In the genomic region with DNA sequence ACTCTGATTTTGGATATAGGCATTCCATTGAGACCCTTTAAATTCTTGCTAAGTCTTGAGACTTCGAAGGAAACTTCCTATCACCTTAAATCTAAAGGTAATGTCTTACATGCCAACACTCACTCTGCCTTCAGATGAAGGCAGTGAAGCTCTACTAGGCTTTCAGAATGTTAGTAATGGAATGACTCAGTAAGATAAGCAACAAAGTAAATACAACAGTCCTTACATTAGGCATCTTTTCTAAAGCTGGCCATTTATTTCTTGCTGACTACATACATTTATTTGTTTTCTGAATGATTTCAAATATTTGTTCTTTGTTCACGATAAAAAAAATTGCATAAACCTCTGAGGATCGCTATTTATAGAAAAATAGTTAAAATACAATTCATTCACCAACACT, we compare ENCODE assay signal across 26 cellular contexts. TPM values are rescaled to one million over a fixed set of nuclear protein-coding genes. Genes with fewer than 3 reads are reported as not detected.
DNase-seq lines count a peak whose midpoint lies in the region; ATAC-seq and TF ChIP-seq lines count a peak whose summit lies in the region.
"Had no signal": no experiment of that assay in that cellular context is flagged by ENCODE, and none has a peak within 500 bp of the region (broad histone marks: within the 10 kb centered on the region; RNA-seq: fewer than 3 reads in every experiment).

No MANE protein-coding gene starts in this region.

- peaks cover 16% of the 10 kb centered on the region for H3K4me1 Mint-ChIP-seq in progenitor cell of endocrine pancreas (ENCODE audit: low read depth)
- H3K4me1 Mint-ChIP-seq in T-helper 17 cell: no peaks in the 10 kb centered on the region

- POLR2A ChIA-PET in GM10248 (lab: Yijun Ruan, JAX): no interaction called here

- in situ Hi-C loops in astrocyte of the spinal cord (cut with HindIII; ENCODE audit: low sequenced_read_pairs): no loop called here

- H3K36me3 Mint-ChIP-seq in progenitor cell of endocrine pancreas (ENCODE audit: insufficient read depth) (no peaks in the 10 kb centered on the region), T-helper 17 cell (ENCODE audit: low read depth) (no peaks in the 10 kb centered on the region)
- H3K36me3 Mint-ChIP-seq: activated naive CD8-positive, alpha-beta T cell had no signal

- H3K9me3 ChIP-seq in T-helper 17 cell (ENCODE audit: control insufficient read depth, low read length, poor library complexity, severe bottlenecking): no peaks in the 10 kb centered on the region
- H3K9me3 ChIP-seq: gastrocnemius medialis, thyroid gland had no signal

- CTCF ChIA-PET in GM10248 (lab: Yijun Ruan, JAX): no interaction called here

- H3K4me3 Mint-ChIP-seq in progenitor cell of endocrine pancreas (ENCODE audit: low read depth): no peak overlapping the region
- H3K4me3 Mint-ChIP-seq in T-helper 17 cell: no peak overlapping the region
- H3K4me3 Mint-ChIP-seq: activated naive CD8-positive, alpha-beta T cell; CD4-positive, alpha-beta T cell; H9 had no signal

- H3K27ac Mint-ChIP-seq in progenitor cell of endocrine pancreas (peak overlapping the region; percentile 21), T-helper 17 cell (no peak overlapping the region)
- H3K27ac Mint-ChIP-seq: activated naive CD8-positive, alpha-beta T cell; CD4-positive, alpha-beta T cell; H9 had no signal

- H3K27me3 Mint-ChIP-seq in progenitor cell of endocrine pancreas (no peaks in the 10 kb centered on the region), T-helper 17 cell (peaks cover 19% of the 10 kb centered on the region)

- ATAC-seq in GM18520 (IDR thresholded peaks at IDR 0.05; ENCODE audit: unreplicated experiment) (peak; percentile 50), HG03432 (IDR thresholded peaks at IDR 0.05; ENCODE audit: unreplicated experiment) (peak; percentile 74), T-helper 17 cell (no peak)
- ATAC-seq: gastrocnemius medialis; stimulated activated naive CD8-positive, alpha-beta T cell treated with anti-CD3 and anti-CD28 coated beads, Interleukin-15, Interleukin-2, amounts not matched to agents 100 U/mL and 50 U/mL, for 24 hours had no signal

- DNase-seq in astrocyte of the spinal cord (ENCODE audit: low read depth, low spot score): peak; percentile 23
- DNase-seq in progenitor cell of endocrine pancreas (ENCODE audit: low spot score, unreplicated experiment): no peak
- DNase-seq in T-helper 17 cell: no peak
- DNase-seq in GM10248 (ENCODE audit: extremely low spot score): no peak
- no peak for DNase-seq in stimulated activated CD4-positive, alpha-beta T cell treated with anti-CD3 and anti-CD28 coated beads, Interleukin-4, amount 100 ng/mL, for 4 hours
- no peak for DNase-seq in glomerular visceral epithelial cell (ENCODE audit: extremely low spot score)
- DNase-seq: activated CD4-positive, alpha-beta T cell treated with anti-CD3 and anti-CD28 coated beads for 4 hours; CD4-positive, alpha-beta T cell; DMS153; effector CD8-positive, alpha-beta T cell; gastrocnemius medialis; H9; NCI-H1092 treated with DMSO at 0.1 percent for 48 hours; NCI-H2029 treated with DMSO at 0.1 percent for 48 hours; NCI-H345; nucleus accumbens; OCI-M1; stimulated activated CD4-positive, alpha-beta T cell treated with anti-CD3 and anti-CD28 coated beads, Interleukin-2, amount 100 ng/mL, for 48 hours; stimulated activated naive CD8-positive, alpha-beta T cell treated with anti-CD3 and anti-CD28 coated beads, Interleukin-15, Interleukin-2, amounts not matched to agents 100 U/mL and 50 U/mL, for 24 hours; T-helper 1 cell; thyroid gland had no signal

- TF ChIP-seq CTCF in astrocyte of the spinal cord (IDR thresholded peaks at IDR 0.05; ENCODE audit: low read depth, low read length) (no peak), progenitor cell of endocrine pancreas (IDR thresholded peaks at IDR 0.05; ENCODE audit: unreplicated experiment) (no peak), GM10248 (IDR thresholded peaks at IDR 0.05; ENCODE audit: control extremely low read depth, extremely low read depth, low read depth, missing control alignments) (no peak)

- H3K4me3 ChIP-seq in astrocyte of the spinal cord (ENCODE audit: low read depth, low read length): no peak overlapping the region
- H3K4me3 ChIP-seq: gastrocnemius medialis, thyroid gland had no signal

- H3K9me3 Mint-ChIP-seq in progenitor cell of endocrine pancreas (ENCODE audit: low read depth): no peaks in the 10 kb centered on the region
- H3K9me3 Mint-ChIP-seq: CD4-positive, alpha-beta T cell; H9 had no signal

RNA-seq across cellular contexts. Expression of gene ASIC5, which starts 43.5 kb away (rescaled TPM):
- total RNA-seq in progenitor cell of endocrine pancreas: not detected in 2 replicates
- not detected for total RNA-seq in T-helper 17 cell
- total RNA-seq: CD4-positive, alpha-beta T cell; cerebellum; gastrocnemius medialis; H9; LHCN-M2; thyroid gland had no signal
